In genomic region chr6:157981395-157982296, GRCh38 we compare ENCODE assay signal across 8 cellular contexts. TPM values are rescaled to one million over a fixed set of nuclear protein-coding genes. Genes with fewer than 3 reads are reported as not detected.
DNase-seq lines count a peak whose midpoint lies in the region; ATAC-seq lines count a peak whose summit lies in the region.

Gene SYNJ2 (plus strand): TSS chr6:157981863. CDS start chr6:157981962, 99 bp downstream.

- ATAC-seq in GM18511 (IDR thresholded peaks at IDR 0.05; ENCODE audit: unreplicated experiment): peak; percentile 85
- peak; percentile 46 for ATAC-seq in HG03060 (IDR thresholded peaks at IDR 0.05; ENCODE audit: low read depth, unreplicated experiment)

- DNase-seq in A172 (ENCODE audit: low spot score) (peak; percentile 46), NCI-H460 (ENCODE audit: extremely low read depth, low read depth) (peak; percentile 37), ecto neural progenitor cell (ENCODE audit: low spot score) (peak; percentile 89), lung microvascular endothelial cell (ENCODE audit: low read depth in 2 of 2) (peak; percentile 81 to 88)
- peak; percentile 78 to 85 for DNase-seq in activated CD4-positive, alpha-beta T cell treated with anti-CD3 and anti-CD28 coated beads, Interleukin-2, amount 50 U/mL, for 48 hours
- DNase-seq in stimulated activated CD8-positive, alpha-beta memory T cell treated with anti-CD3 and anti-CD28 coated beads, Interleukin-12 subunit alpha, Interleukin-12 subunit beta, amount 100 ng/mL, for 1 hour (ENCODE audit: low read depth): peak; percentile 67

RNA-seq across cellular contexts. Expression of gene SYNJ2, which starts in this region (rescaled TPM):
- total RNA-seq in A172 (2014; rRNA removed; shearing (Covaris generic)): 34.0 and 53.7 TPM in 2 replicates
- total RNA-seq in NCI-H460 (2014; rRNA removed; shearing (Covaris generic)): 3.4 and 4.9 TPM in 2 replicates
- 3.1 and 3.9 TPM in 2 replicates for polyA plus RNA-seq in NCI-H460 (2014; cell fraction: nucleus; rRNA removed)
- total RNA-seq in lung microvascular endothelial cell: 12.1 and 22.0 TPM in 2 replicates

Comparison
In these comparisons a context has a peak if more than half of its experiments do, and no peak if none do; other contexts are left out.
1. Peak in every context shown above with its lines: DNase-seq and ATAC-seq.
2. DNase-seq: peak in every context shown above with its lines; median percentile 89 in ecto neural progenitor cell; 84 in lung microvascular endothelial cell; 82 in activated CD4-positive, alpha-beta T cell treated with anti-CD3 and anti-CD28 coated beads, Interleukin-2, amount 50 U/mL, for 48 hours; 67 in stimulated activated CD8-positive, alpha-beta memory T cell treated with anti-CD3 and anti-CD28 coated beads, Interleukin-12 subunit alpha, Interleukin-12 subunit beta, amount 100 ng/mL, for 1 hour; 46 in A172; 37 in NCI-H460.